Comparison of ENCODE assay signal across 8 cellular contexts in genomic region chr10:89392974-89393373, GRCh38. TPM values are rescaled to one million over a fixed set of nuclear protein-coding genes. Genes with fewer than 3 reads are reported as not detected.
DNase-seq lines count a peak whose midpoint lies in the region; ATAC-seq and TF ChIP-seq lines count a peak whose summit lies in the region.

No MANE protein-coding gene starts in this region.

- H3K9me3 ChIP-seq in uterus, result no peaks in the 10 kb centered on the region

- peaks cover 31% of the 10 kb centered on the region for H3K4me1 Mint-ChIP-seq in mesothelial cell of epicardium

- ATAC-seq in GM19452 (IDR thresholded peaks at IDR 0.05; ENCODE audit: unreplicated experiment) (peak; percentile 33), HG02938 (IDR thresholded peaks at IDR 0.05; ENCODE audit: unreplicated experiment) (no peak)

- H3K27ac ChIP-seq in coronary artery (peak overlapping the region; percentile 63 to 87), uterus (peak overlapping the region; percentile 80 to 95)

- H3K27me3 Mint-ChIP-seq in mesothelial cell of epicardium (ENCODE audit: low read depth), result no peaks in the 10 kb centered on the region

- H3K27me3 ChIP-seq in uterus, result no peaks in the 10 kb centered on the region

- peak overlapping the region; percentile 98 for H3K27ac Mint-ChIP-seq in mesothelial cell of epicardium

- TF ChIP-seq CTCF in AG09309 (IDR thresholded peaks at IDR 0.05; ENCODE audit: control insufficient read depth, insufficient read depth, low read depth, low read length, missing control alignments) (no peak), coronary artery (IDR thresholded peaks at IDR 0.05) (no peak), mesothelial cell of epicardium (IDR thresholded peaks at IDR 0.05; ENCODE audit: unreplicated experiment) (no peak), uterus (IDR thresholded peaks at IDR 0.05) (no peak)

- peak overlapping the region; percentile 74 for H3K4me3 Mint-ChIP-seq in mesothelial cell of epicardium

- H3K9me3 Mint-ChIP-seq in mesothelial cell of epicardium, result peaks cover 11% of the 10 kb centered on the region

- H3K4me3 ChIP-seq in AG09309 (ENCODE audit: control insufficient read depth, low read depth, low read length) (peak overlapping the region; percentile 57), coronary artery (peak overlapping the region; percentile 80), uterus (peak overlapping the region; percentile 42 to 46)

- H3K36me3 Mint-ChIP-seq in mesothelial cell of epicardium, result peaks cover 18% of the 10 kb centered on the region

- no peak for TF ChIP-seq POLR2A in uterus (IDR thresholded peaks at IDR 0.05)

- H3K4me1 ChIP-seq in uterus, result no peaks in the 10 kb centered on the region

- no peaks in the 10 kb centered on the region for H3K36me3 ChIP-seq in uterus

- DNase-seq in AG09309 (ENCODE audit: low read depth) (peak; percentile 85), NOMO-1 (lab: John Stamatoyannopoulos, UW; ENCODE audit: unreplicated experiment in 2 of 2) (peak; percentile 26 to 56), coronary artery (ENCODE audit: low spot score) (no peak), mesothelial cell of epicardium (ENCODE audit: low spot score in 2 of 2, unreplicated experiment in 2 of 2) (no peak), uterus (peak; percentile 37 to 65), UCSD-AML1 (lab: John Stamatoyannopoulos, UW; ENCODE audit: unreplicated experiment) (no peak)

- intact Hi-C loops in uterus (cut with DNase I; ENCODE audit: low total_unique reads), result no loop called here

RNA-seq across cellular contexts. Expression of gene IFIT1, which starts 0.6 kb away (rescaled TPM):
- total RNA-seq in mesothelial cell of epicardium (34.5 to 44.1 TPM (median 35.4 TPM) in 3 replicates), uterus (10 to 100 TPM; 13.5 to 27.4 (median 19.7) TPM)

RNA-seq across cellular contexts. Expression of gene IFIT1B, which starts 15.1 kb away (rescaled TPM):
- total RNA-seq in mesothelial cell of epicardium, result not detected in 3 replicates
- total RNA-seq in uterus, result 1 to 10 TPM in 1 of 4 donors, not detected in 3; 1.1 TPM

RNA-seq across cellular contexts. Expression of gene IFIT5, which starts 21.4 kb away (rescaled TPM):
- total RNA-seq in mesothelial cell of epicardium, result 19.1 to 20.5 TPM (median 20.1 TPM) in 3 replicates
- total RNA-seq in uterus, result 10 to 100 TPM in 3 of 4 donors, 1 to 10 TPM in 1; 7.7 to 38.2 (median 29.4) TPM

Comparison
In these comparisons a context has a peak if more than half of its experiments do, and no peak if none do; other contexts are left out.
1. DNase-seq: peak in AG09309 (single experiment), NOMO-1 (2 of 2) and uterus (2 of 2); none in coronary artery (single experiment), mesothelial cell of epicardium (0 of 2) and UCSD-AML1 (single experiment).
2. Peak in every context shown above with its lines, with median percentiles within 50 percentile points of each other: H3K4me3 ChIP-seq.